8 cellular contexts compared by ENCODE assay signal in genomic region chr17:38509772-38510423, GRCh38.
DNase-seq lines count a peak whose midpoint lies in the region; ATAC-seq and TF ChIP-seq lines count a peak whose summit lies in the region.

No MANE protein-coding gene starts in this region.

- peak overlapping the region; percentile 19 for H3K4me3 ChIP-seq in astrocyte of the cerebellum (ENCODE audit: low read depth, low read length)

- H3K4me3 Mint-ChIP-seq in HFFc6: peak overlapping the region; percentile 91
- peak overlapping the region; percentile 78 to 79 for H3K4me3 Mint-ChIP-seq in stimulated activated naive B cell treated with anti-CD40 and anti-IgM and Interleukin-4, amounts not matched to agents 10 μg/mL and 1 μg/mL and 100 μg/mL, for 72 hours

- H3K27me3 Mint-ChIP-seq in HFFc6 (ENCODE audit: insufficient read depth): peaks cover 41% of the 10 kb centered on the region
- H3K27me3 Mint-ChIP-seq in stimulated activated naive B cell treated with anti-CD40 and anti-IgM and Interleukin-4, amounts not matched to agents 10 μg/mL and 1 μg/mL and 100 μg/mL, for 72 hours: peaks cover 41 to 49% of the 10 kb centered on the region in 2 donors

- peaks cover 28% of the 10 kb centered on the region for H3K36me3 Mint-ChIP-seq in HFFc6 (ENCODE audit: low read depth)
- peaks cover 2 to 5% of the 10 kb centered on the region in 2 donors for H3K36me3 Mint-ChIP-seq in stimulated activated naive B cell treated with anti-CD40 and anti-IgM and Interleukin-4, amounts not matched to agents 10 μg/mL and 1 μg/mL and 100 μg/mL, for 72 hours

- in situ Hi-C loops in astrocyte of the cerebellum (cut with HindIII; ENCODE audit: low sequenced_read_pairs): no loop called here

- H3K9me3 Mint-ChIP-seq in HFFc6: peaks cover 7% of the 10 kb centered on the region
- no peaks in the 10 kb centered on the region for H3K9me3 Mint-ChIP-seq in stimulated activated naive B cell treated with anti-CD40 and anti-IgM and Interleukin-4, amounts not matched to agents 10 μg/mL and 1 μg/mL and 100 μg/mL, for 72 hours

- no peak for TF ChIP-seq CTCF in HFFc6 (IDR thresholded peaks at IDR 0.05)
- no peak for TF ChIP-seq CTCF in astrocyte of the cerebellum (IDR thresholded peaks at IDR 0.05; ENCODE audit: low read depth, low read length, missing control alignments)

- DNase-seq in HFFc6 (no peak), astrocyte of the cerebellum (ENCODE audit: low read depth) (no peak), iPS-NIHi11 (ENCODE audit: low spot score) (peak; percentile 58), kidney glomerular epithelial cell (lab: John Stamatoyannopoulos, UW) (no peak), superior temporal gyrus (ENCODE audit: extremely low spot score) (no peak)
- no peak for DNase-seq in stimulated activated naive B cell treated with anti-CD40 and anti-IgM and Interleukin-4, amounts not matched to agents 10 μg/mL and 1 μg/mL and 100 μg/mL, for 72 hours
- no peak for DNase-seq in stimulated activated CD8-positive, alpha-beta memory T cell treated with anti-CD3 and anti-CD28 coated beads, Interleukin-4, amount 100 ng/mL, for 48 hours

- H3K27ac Mint-ChIP-seq in HFFc6: peak overlapping the region; percentile 97
- peak overlapping the region; percentile 83 for H3K27ac Mint-ChIP-seq in stimulated activated naive B cell treated with anti-CD40 and anti-IgM and Interleukin-4, amounts not matched to agents 10 μg/mL and 1 μg/mL and 100 μg/mL, for 72 hours

- peaks cover 46% of the 10 kb centered on the region for H3K4me1 Mint-ChIP-seq in HFFc6 (ENCODE audit: low read depth)
- peaks cover 10 to 24% of the 10 kb centered on the region in 2 donors for H3K4me1 Mint-ChIP-seq in stimulated activated naive B cell treated with anti-CD40 and anti-IgM and Interleukin-4, amounts not matched to agents 10 μg/mL and 1 μg/mL and 100 μg/mL, for 72 hours

- peak; percentile 17 to 19 for ATAC-seq in stimulated activated naive B cell treated with anti-CD40 and anti-IgM and Interleukin-4, amounts not matched to agents 10 μg/mL and 1 μg/mL and 100 μg/mL, for 72 hours (replicated peaks)
- ATAC-seq in GM21390 (IDR thresholded peaks at IDR 0.05; ENCODE audit: unreplicated experiment): no peak
